In genomic region chr5:51604324-51604723, GRCh38 we compare ENCODE assay signal across 1 cellular context.
A peak's percentile ranks its signal among the peaks of the same experiment; 100 is the strongest.
TF ChIP-seq lines count a peak whose summit lies in the region.

No MANE protein-coding gene starts in this region.

TF ChIP-seq in HepG2, 621 proteins besides CTCF, POLR2A, EP300 and RAD21 (continued from another document):
- TF ChIP-seq AHDC1 (CRISPR knock-in tag; IDR thresholded peaks at IDR 0.05; ENCODE audit: borderline replicate concordance) (no peak), MLLT10 (CRISPR knock-in tag; IDR thresholded peaks at IDR 0.05) (no peak), ATF7 (IDR thresholded peaks at IDR 0.05) (peak; percentile 99), ATF7 (CRISPR knock-in tag; IDR thresholded peaks at IDR 0.05) (no peak), MTA1 (CRISPR knock-in tag; IDR thresholded peaks at IDR 0.05; ENCODE audit: borderline replicate concordance) (no peak), MEIS2 (CRISPR knock-in tag; IDR thresholded peaks at IDR 0.05) (no peak), ARHGAP35 (CRISPR knock-in tag; IDR thresholded peaks at IDR 0.05; ENCODE audit: borderline replicate concordance) (no peak), ZNF780A (CRISPR knock-in tag; IDR thresholded peaks at IDR 0.05) (no peak), ZNF879 (CRISPR knock-in tag; IDR thresholded peaks at IDR 0.05) (no peak), ZHX2 (IDR thresholded peaks at IDR 0.05; ENCODE audit: low read depth) (no peak), ZHX2 (CRISPR knock-in tag; IDR thresholded peaks at IDR 0.05; ENCODE audit: borderline replicate concordance) (no peak), ZBTB38 (CRISPR knock-in tag; IDR thresholded peaks at IDR 0.05) (no peak), CREB1 (IDR thresholded peaks at IDR 0.05) (peak; percentile 96), CREB1 (CRISPR knock-in tag; IDR thresholded peaks at IDR 0.05) (no peak), HDAC6 (IDR thresholded peaks at IDR 0.05; ENCODE audit: low read depth, low read length) (no peak), TBX3 (IDR thresholded peaks at IDR 0.05; ENCODE audit: borderline replicate concordance) (no peak)
